10 cellular contexts compared by ENCODE assay signal in genomic region chr7:150374026-150374425, GRCh38. TPM values are rescaled to one million over a fixed set of nuclear protein-coding genes. Genes with fewer than 3 reads are reported as not detected.
DNase-seq lines count a peak whose midpoint lies in the region; ATAC-seq and TF ChIP-seq lines count a peak whose summit lies in the region.
"Had no signal": no experiment of that assay in that cellular context is flagged by ENCODE, and none has a peak within 500 bp of the region (broad histone marks: within the 10 kb centered on the region; RNA-seq: fewer than 3 reads in every experiment).

No MANE protein-coding gene starts in this region.

- peak overlapping the region; percentile 30 for H3K27ac Mint-ChIP-seq in activated naive CD8-positive, alpha-beta T cell treated with anti-CD3 and anti-CD28 coated beads for 36 hours
- H3K27ac Mint-ChIP-seq in naive B cell, result peak overlapping the region in 5 of 6 donors; percentile 13 to 89 (median 47)

- H3K4me2 ChIP-seq in DND-41 (ENCODE audit: insufficient read depth, low read length), result peak overlapping the region; percentile 83

- H3K36me3 Mint-ChIP-seq in activated naive CD8-positive, alpha-beta T cell treated with anti-CD3 and anti-CD28 coated beads for 36 hours, result peaks cover 16% of the 10 kb centered on the region
- H3K36me3 Mint-ChIP-seq in naive B cell, result no peaks in the 10 kb centered on the region

- H2AFZ ChIP-seq in DND-41 (ENCODE audit: low read depth, low read length), result no peak overlapping the region

- H3K27ac ChIP-seq in 22Rv1 (peak overlapping the region; percentile 98), DND-41 (ENCODE audit: low read length) (peak overlapping the region; percentile 97)

- peak overlapping the region; percentile 61 to 66; a peak in 3 of 4 replicates for H3K4me3 ChIP-seq in DND-41 (ENCODE audit: low read depth in 1 of 2, low read length in 2 of 2)
- no peak overlapping the region for H3K4me3 ChIP-seq in HAP-1
- H3K4me3 ChIP-seq: lung had no signal

- peaks cover 51% of the 10 kb centered on the region for H3K4me1 Mint-ChIP-seq in activated naive CD8-positive, alpha-beta T cell treated with anti-CD3 and anti-CD28 coated beads for 36 hours
- peaks cover 45 to 65% (median 61%) of the 10 kb centered on the region in 3 donors for H3K4me1 Mint-ChIP-seq in naive B cell

- H3K4me1 ChIP-seq in DND-41 (ENCODE audit: insufficient read depth, low read length) (peaks cover 68% of the 10 kb centered on the region), HAP-1 (peaks cover 18% of the 10 kb centered on the region; the same call in 1 of the 2 replicates)

- DNase-seq in DND-41 (peak; percentile 23), naive B cell (no peak), ACHN (no peak), GM10266 (ENCODE audit: extremely low spot score) (no peak), HAP-1 (ENCODE audit: low spot score in 2 of 2) (no peak), NCI-H2196 treated with DMSO at 0.1 percent for 48 hours (lab: John Stamatoyannopoulos, UW; ENCODE audit: unreplicated experiment) (no peak)
- DNase-seq in activated naive CD8-positive, alpha-beta T cell treated with anti-CD3 and anti-CD28 coated beads for 36 hours, result no peak
- DNase-seq: NCI-H2171 treated with DMSO at 0.1 percent for 48 hours had no signal

- ATAC-seq in DND-41 (ENCODE audit: insufficient read depth, low read depth) (no peak), naive B cell (ENCODE audit: low read depth in 2 of 2) (no peak)

- H3K27me3 Mint-ChIP-seq in activated naive CD8-positive, alpha-beta T cell treated with anti-CD3 and anti-CD28 coated beads for 36 hours, result no peaks in the 10 kb centered on the region
- no peaks in the 10 kb centered on the region for H3K27me3 Mint-ChIP-seq in naive B cell

- H3K9ac ChIP-seq in DND-41 (ENCODE audit: low read depth, low read length), result peak overlapping the region; percentile 95

- H4K20me1 ChIP-seq in DND-41 (ENCODE audit: insufficient read depth, low read length), result peaks cover 35% of the 10 kb centered on the region

- in situ Hi-C loops in ACHN (cut with HindIII; ENCODE audit: low pct_ligation_motif_present, low pct_unique_long_range_greater_than_20kb, low sequenced_read_pairs) (no loop called here), HAP-1 (cut with MboI; ENCODE audit: low sequenced_read_pairs) (no loop called here)

- no peaks in the 10 kb centered on the region for H3K9me3 Mint-ChIP-seq in activated naive CD8-positive, alpha-beta T cell treated with anti-CD3 and anti-CD28 coated beads for 36 hours
- H3K9me3 Mint-ChIP-seq in naive B cell, result no peaks in the 10 kb centered on the region

- no peaks in the 10 kb centered on the region for H3K9me3 ChIP-seq in DND-41 (ENCODE audit: insufficient read depth, low read length, severe bottlenecking)
- H3K9me3 ChIP-seq in HAP-1, result no peaks in the 10 kb centered on the region

- H3K79me2 ChIP-seq in DND-41 (ENCODE audit: insufficient read depth, low read length), result peaks cover 93% of the 10 kb centered on the region

- no peak overlapping the region for H3K4me3 Mint-ChIP-seq in activated naive CD8-positive, alpha-beta T cell treated with anti-CD3 and anti-CD28 coated beads for 36 hours
- peak overlapping the region in 2 of 8 donors; percentile 13 to 65 for H3K4me3 Mint-ChIP-seq in naive B cell

- peaks cover 64% of the 10 kb centered on the region for H3K36me3 ChIP-seq in DND-41 (ENCODE audit: insufficient read depth, low read length)
- H3K36me3 ChIP-seq in HAP-1 (replicated peaks), result peaks cover 51% of the 10 kb centered on the region

- TF ChIP-seq CTCF in 22Rv1 (IDR thresholded peaks at IDR 0.05) (no peak), DND-41 (IDR thresholded peaks at IDR 0.05; ENCODE audit: borderline replicate concordance, extremely low read depth, low read length, poor library complexity, severe bottlenecking) (no peak), GM10266 (IDR thresholded peaks at IDR 0.05; ENCODE audit: control insufficient read depth, insufficient read depth, low read depth, missing control alignments) (no peak)

- H3K27me3 ChIP-seq in DND-41 (ENCODE audit: insufficient read depth, low read length, poor library complexity), result no peaks in the 10 kb centered on the region
- no peaks in the 10 kb centered on the region for H3K27me3 ChIP-seq in HAP-1 (ENCODE audit: low read depth)

RNA-seq across cellular contexts. Expression of gene ZNF775, which starts 5.1 kb away (rescaled TPM):
- 1 to 10 TPM; 3.7 to 4.0 TPM for total RNA-seq in activated naive CD8-positive, alpha-beta T cell treated with anti-CD3 and anti-CD28 coated beads for 36 hours
- polyA plus RNA-seq in naive B cell (ENCODE audit: low read depth in 6 of 6), result 1 to 10 TPM; 1.4 to 8.9 (median 4.5) TPM

RNA-seq across cellular contexts. Expression of gene REPIN1, which starts 5.4 kb away (rescaled TPM):
- total RNA-seq in activated naive CD8-positive, alpha-beta T cell treated with anti-CD3 and anti-CD28 coated beads for 36 hours, result 10 to 100 TPM; 54.7 to 55.1 TPM
- 100 to 1,000 TPM in 1 of 6 donors, 10 to 100 TPM in 5; 46.3 to 115 (median 68.5) TPM for polyA plus RNA-seq in naive B cell (ENCODE audit: low read depth in 6 of 6)

RNA-seq across cellular contexts. Expression of gene RARRES2, which starts 32.6 kb away (rescaled TPM):
- not detected for total RNA-seq in activated naive CD8-positive, alpha-beta T cell treated with anti-CD3 and anti-CD28 coated beads for 36 hours
- not detected for polyA plus RNA-seq in naive B cell (ENCODE audit: low read depth in 6 of 6)

RNA-seq across cellular contexts. Expression of gene ACTR3C, which starts 50.7 kb away (rescaled TPM):
- 1 to 10 TPM; 2.8 to 3.4 TPM for total RNA-seq in activated naive CD8-positive, alpha-beta T cell treated with anti-CD3 and anti-CD28 coated beads for 36 hours
- polyA plus RNA-seq in naive B cell (ENCODE audit: low read depth in 6 of 6), result 1 to 10 TPM in 5 of 6 donors, not detected in 1; 1.3 to 7.6 (median 6.2) TPM

RNA-seq across cellular contexts. Expression of gene LRRC61, which starts 50.9 kb away (rescaled TPM):
- total RNA-seq in activated naive CD8-positive, alpha-beta T cell treated with anti-CD3 and anti-CD28 coated beads for 36 hours, result 10 to 100 TPM; 23.5 to 26.1 TPM
- 10 to 100 TPM; 15.2 to 28.6 (median 25.4) TPM for polyA plus RNA-seq in naive B cell (ENCODE audit: low read depth in 6 of 6)
